1 cellular context compared by ENCODE assay signal in genomic region chr12:110590806-110591326, GRCh38.
TF ChIP-seq lines count a peak whose summit lies in the region.

No MANE protein-coding gene starts in this region.

TF ChIP-seq in IMR-90, 13 proteins besides CTCF, POLR2A, EP300 and RAD21 (continued from another document):
- TF ChIP-seq USF2 (IDR thresholded peaks at IDR 0.05; ENCODE audit: low read depth, low read length) = peak; percentile 50; the same call in 1 of the 2 replicates
